8 cellular contexts compared by ENCODE assay signal in the genomic region with DNA sequence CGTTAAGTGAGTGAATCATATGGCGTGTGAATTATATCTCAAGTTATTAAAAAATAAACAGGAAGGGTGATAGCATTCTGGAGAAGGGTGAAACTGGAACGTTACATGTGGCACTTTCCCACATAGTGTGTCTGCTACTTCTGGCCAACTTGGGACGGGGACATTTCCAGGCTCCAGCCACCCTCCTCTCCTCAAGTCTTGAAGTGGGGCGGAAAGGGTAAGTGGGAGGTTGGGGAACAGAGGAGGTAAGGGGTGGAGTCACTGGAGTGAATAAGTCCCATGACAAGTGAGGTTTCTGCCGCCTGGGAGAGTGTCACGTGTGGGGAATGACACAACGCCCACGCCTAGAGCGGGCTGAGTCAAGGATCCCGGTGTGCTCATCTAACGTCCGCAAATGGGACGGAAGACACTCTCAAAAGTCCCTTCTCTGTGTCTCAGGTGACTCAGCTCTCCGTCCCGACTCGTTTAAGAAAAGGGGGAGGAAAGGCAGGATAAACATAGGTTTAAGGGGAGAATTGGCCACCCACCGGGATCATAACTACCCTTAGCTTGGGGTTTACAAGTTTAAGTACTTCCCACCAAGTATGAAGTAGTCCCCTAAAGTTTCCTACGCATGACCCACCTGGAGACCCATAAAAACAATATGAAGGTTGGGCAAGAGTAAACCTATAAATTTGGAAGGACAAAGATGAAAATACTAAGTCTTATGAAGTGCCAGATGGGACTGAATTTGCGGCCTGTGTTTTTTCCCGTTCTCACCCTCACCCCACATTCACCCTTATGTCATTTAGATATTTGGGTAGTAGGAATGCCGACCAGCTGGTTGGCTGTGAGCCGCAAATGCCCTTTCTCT. TPM values are rescaled to one million over a fixed set of nuclear protein-coding genes. Genes with fewer than 3 reads are reported as not detected.
A peak's percentile ranks its signal among the peaks of the same experiment; 100 is the strongest.
DNase-seq lines count a peak whose midpoint lies in the region; ATAC-seq and TF ChIP-seq lines count a peak whose summit lies in the region.

No MANE protein-coding gene starts in this region.

- intact Hi-C loops in A673 (cut with micrococcal nuclease; ENCODE audit: unreplicated experiment): no loop called here

- 12% methylated on average over 23 of the region's 23 CpGs for WGBS in suprapubic skin

- H3K27ac ChIP-seq in A673 (ENCODE audit: low read depth, low read length, poor library complexity, severe bottlenecking): peak overlapping the region; percentile 93
- H3K27ac ChIP-seq in HUES6 (ENCODE audit: low read depth, low read length): peak overlapping the region; percentile 92; the same call in 1 of the 2 replicates
- peak overlapping the region; percentile 100 for H3K27ac ChIP-seq in suprapubic skin

- H3K27ac Mint-ChIP-seq in activated naive CD8-positive, alpha-beta T cell: peak overlapping the region; percentile 99
- H3K27ac Mint-ChIP-seq in glutamatergic neuron (ENCODE audit: unreplicated experiment): peak overlapping the region; percentile 99

- POLR2A ChIA-PET in A673 (lab: Charles Lee; ENCODE audit: low non-redundant PET): interaction anchor here (0.6 to 0.9 kb wide), 2 partner anchors 75 to 634 kb away, joined by 3 read pairs; no protein-coding TSS in a partner anchor

- H3K9me3 Mint-ChIP-seq in activated naive CD8-positive, alpha-beta T cell (ENCODE audit: low read depth): no peaks in the 10 kb centered on the region
- peaks cover 13% of the 10 kb centered on the region for H3K9me3 Mint-ChIP-seq in glutamatergic neuron (ENCODE audit: unreplicated experiment)

- TF ChIP-seq POLR2A in suprapubic skin (IDR thresholded peaks at IDR 0.05): peak; percentile 87 to 95

- H3K27me3 ChIP-seq in A673 (replicated peaks; ENCODE audit: insufficient read depth, low read depth, low read length, poor library complexity) (no peaks in the 10 kb centered on the region), HUES6 (ENCODE audit: control insufficient read depth, insufficient read depth, low read length) (no peaks in the 10 kb centered on the region), suprapubic skin (no peaks in the 10 kb centered on the region)

- H3K4me1 ChIP-seq in A673 (ENCODE audit: insufficient read depth, low read length, poor library complexity, severe bottlenecking) (peaks cover 19% of the 10 kb centered on the region), HUES6 (ENCODE audit: control insufficient read depth, insufficient read depth, low read length) (0 out of 2 replicates have a peak, but pooled peaks cover 6% of the 10 kb centered on the region), suprapubic skin (peaks cover 43% of the 10 kb centered on the region)

- H3K9me3 ChIP-seq in A673 (ENCODE audit: low read depth, low read length, poor library complexity, severe bottlenecking) (no peaks in the 10 kb centered on the region), HUES6 (ENCODE audit: control insufficient read depth, insufficient read depth, low read depth, low read length) (no peaks in the 10 kb centered on the region), suprapubic skin (no peaks in the 10 kb centered on the region)

- TF ChIP-seq CTCF in A673 (conservative IDR thresholded peaks at IDR 0.05; ENCODE audit: low read depth, low read length) (no peak), glutamatergic neuron (IDR thresholded peaks at IDR 0.05; ENCODE audit: partially characterized antibody, unreplicated experiment) (no peak), omental fat pad (IDR thresholded peaks at IDR 0.05) (no peak), suprapubic skin (IDR thresholded peaks at IDR 0.05) (no peak)

- CTCF ChIA-PET in A673 (lab: Charles Lee): interaction anchor here (0.9 to 1.7 kb wide), 2 partner anchors 32 kb away, joined by 3 to 16 read pairs; a partner anchor contains a TSS

- peak overlapping the region; percentile 93 for H3K4me3 Mint-ChIP-seq in activated naive CD8-positive, alpha-beta T cell
- H3K4me3 Mint-ChIP-seq in glutamatergic neuron (ENCODE audit: unreplicated experiment): peak overlapping the region; percentile 97

- DNase-seq in A673 (ENCODE audit: low spot score) (peak; percentile 93), SKM-1 (lab: John Stamatoyannopoulos, UW; ENCODE audit: unreplicated experiment) (peak; percentile 90), glutamatergic neuron (peak; percentile 57), omental fat pad (ENCODE audit: low spot score) (peak; percentile 87), suprapubic skin (ENCODE audit: low spot score in 2 of 2) (peak; percentile 97 to 98)

- H3K36me3 Mint-ChIP-seq in activated naive CD8-positive, alpha-beta T cell: no peaks in the 10 kb centered on the region
- no peaks in the 10 kb centered on the region for H3K36me3 Mint-ChIP-seq in glutamatergic neuron (ENCODE audit: unreplicated experiment)

- BruUV-seq in A673 (replicated peaks; lab: Mats Ljungman, UMichigan): no TSS peak

- H3K4me1 Mint-ChIP-seq in activated naive CD8-positive, alpha-beta T cell (ENCODE audit: low read depth): peaks cover 48% of the 10 kb centered on the region
- H3K4me1 Mint-ChIP-seq in glutamatergic neuron (ENCODE audit: low read depth, unreplicated experiment): peaks cover 19% of the 10 kb centered on the region

- H3K9ac ChIP-seq in HUES6 (ENCODE audit: low read length): peak overlapping the region; percentile 96

- no peaks in the 10 kb centered on the region for H3K27me3 Mint-ChIP-seq in activated naive CD8-positive, alpha-beta T cell
- H3K27me3 Mint-ChIP-seq in glutamatergic neuron (ENCODE audit: unreplicated experiment): peaks cover 11% of the 10 kb centered on the region

- H3K4me3 ChIP-seq in A673 (ENCODE audit: low read depth, low read length, poor library complexity, severe bottlenecking) (peak overlapping the region; percentile 57), HUES6 (ENCODE audit: low read depth, low read length) (peak overlapping the region; percentile 95), suprapubic skin (peak overlapping the region; percentile 75)

- TF ChIP-seq EP300 in suprapubic skin (IDR thresholded peaks at IDR 0.05): no peak

- ATAC-seq in GM18520 (IDR thresholded peaks at IDR 0.05; ENCODE audit: unreplicated experiment) (peak; percentile 20), omental fat pad (ENCODE audit: low FRiP score) (peak; percentile 77)

- H3K36me3 ChIP-seq in A673 (ENCODE audit: insufficient read depth, low read length, poor library complexity, severe bottlenecking): no peaks in the 10 kb centered on the region
- H3K36me3 ChIP-seq in HUES6 (ENCODE audit: control insufficient read depth, insufficient read depth, low read length): no peaks in the 10 kb centered on the region
- H3K36me3 ChIP-seq in suprapubic skin: no peaks in the 10 kb centered on the region

RNA-seq across cellular contexts. Expression of a gene that starts 1.2 kb away (rescaled TPM):
- total RNA-seq in A673 (2021) (82.0 and 84.9 TPM in 2 replicates), glutamatergic neuron (ENCODE audit: unreplicated experiment) (327 TPM), omental fat pad (100 to 1,000 TPM; 117 to 197 (median 138) TPM), suprapubic skin (100 to 1,000 TPM in 1 of 4 donors, 10 to 100 TPM in 3; 68.8 to 176 (median 80.6) TPM)

RNA-seq across cellular contexts. Expression of a gene that starts 31.5 kb away (rescaled TPM):
- 445 and 498 TPM in 2 replicates for total RNA-seq in A673 (2021)
- 125 TPM for total RNA-seq in glutamatergic neuron (ENCODE audit: unreplicated experiment)
- 10 to 100 TPM; 24.1 to 95.2 (median 77.1) TPM for total RNA-seq in omental fat pad
- 10 to 100 TPM; 21.1 to 67.6 (median 61.1) TPM for total RNA-seq in suprapubic skin

RNA-seq across cellular contexts. Expression of a gene that starts 44.4 kb away (rescaled TPM):
- total RNA-seq in A673 (2021): 776 and 780 TPM in 2 replicates
- 245 TPM for total RNA-seq in glutamatergic neuron (ENCODE audit: unreplicated experiment)
- 100 to 1,000 TPM; 440 to 570 (median 469) TPM for total RNA-seq in omental fat pad
- total RNA-seq in suprapubic skin: 100 to 1,000 TPM; 239 to 695 (median 466) TPM

Comparison
In these comparisons a context has a peak if more than half of its experiments do, and no peak if none do; other contexts are left out.
1. Peak in every context shown above with its lines: DNase-seq, ATAC-seq, H3K4me3 ChIP-seq and H3K27ac ChIP-seq.